Comparison of ENCODE assay signal across 20 cellular contexts in the genomic region with DNA sequence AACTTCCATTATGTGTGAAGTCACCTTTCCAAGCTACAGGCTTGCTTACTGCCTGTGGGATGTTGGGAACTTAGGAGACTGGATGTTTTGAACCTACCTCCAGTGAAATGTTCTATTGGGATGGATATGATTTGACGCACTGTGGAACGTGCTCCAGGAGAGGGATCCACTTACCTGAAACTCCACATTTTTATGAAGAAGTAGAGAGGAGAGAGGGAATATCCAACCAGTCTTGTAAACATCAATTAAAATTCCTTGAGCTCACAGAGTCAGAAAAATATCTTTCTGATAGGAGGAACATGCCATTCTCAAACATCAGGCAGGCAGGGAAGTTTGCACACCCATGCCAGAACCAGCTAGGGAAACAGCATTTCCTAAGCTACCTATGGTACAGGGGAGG.
A peak's percentile ranks its signal among the peaks of the same experiment; 100 is the strongest.
DNase-seq lines count a peak whose midpoint lies in the region; ATAC-seq, FAIRE-seq and TF ChIP-seq lines count a peak whose summit lies in the region.
"Had no signal": no experiment of that assay in that cellular context is flagged by ENCODE, and none has a peak within 500 bp of the region (broad histone marks: within the 10 kb centered on the region; RNA-seq: fewer than 3 reads in every experiment).

No MANE protein-coding gene starts in this region.

- TF ChIP-seq CTCF in LNCaP clone FGC (IDR thresholded peaks at IDR 0.05; ENCODE audit: control insufficient read depth, extremely low read depth, insufficient read depth) (peak; percentile 28), choroid plexus epithelial cell (conservative IDR thresholded peaks at IDR 0.05; ENCODE audit: low read depth, low read length) (peak; percentile 29), prostate gland (IDR thresholded peaks at IDR 0.05) (peak in 2 of 4 experiments; percentile 25 to 29)

- no peaks in the 10 kb centered on the region for H3K27me3 ChIP-seq in prostate gland (replicated peaks; ENCODE audit: insufficient read depth)

- intact Hi-C loops in prostate gland (cut with DNase I), result loop anchor here (5.0 to 10.0 kb wide), 3 partner anchors 90 to 380 kb away; a partner anchor contains a TSS

- no peak for ATAC-seq in HG03196 (IDR thresholded peaks at IDR 0.05; ENCODE audit: unreplicated experiment)
- ATAC-seq: Right ventricle myocardium inferior had no signal

- no peaks in the 10 kb centered on the region for H3K9me3 ChIP-seq in prostate gland
- H3K9me3 ChIP-seq: HAP-1 had no signal

- no peak overlapping the region for H3K4me3 ChIP-seq in LNCaP clone FGC (ENCODE audit: low read depth, low read length)
- no peak overlapping the region for H3K4me3 ChIP-seq in choroid plexus epithelial cell (ENCODE audit: low read depth, low read length)
- no peak overlapping the region for H3K4me3 ChIP-seq in prostate gland
- H3K4me3 ChIP-seq: HAP-1 had no signal

- no peak for TF ChIP-seq POLR2A in prostate gland (IDR thresholded peaks at IDR 0.05)

- peak; percentile 46 for DNase-seq in LNCaP clone FGC (ENCODE audit: low read depth)
- peak; percentile 28 for DNase-seq in choroid plexus epithelial cell (ENCODE audit: low read depth)
- DNase-seq in prostate gland (ENCODE audit: low spot score), result peak; percentile 13
- DNase-seq in RPMI8226, result no peak
- no peak for DNase-seq in C1 segment of cervical spinal cord (lab: John Stamatoyannopoulos, UW)
- no peak for DNase-seq in cortex of kidney (lab: John Stamatoyannopoulos, UW)
- DNase-seq: ACHN; AML-193; Calu3; CD4-positive, CD25-positive, alpha-beta regulatory T cell; NCI-H1105; NCI-H1694 treated with DMSO at 0.1 percent for 48 hours; NCI-H2107; NCI-H2227 treated with DMSO at 0.1 percent for 48 hours; NCI-H524 had no signal

- H3K36me3 ChIP-seq in prostate gland, result no peaks in the 10 kb centered on the region
- H3K36me3 ChIP-seq: HAP-1 had no signal

- FAIRE-seq in islet of Langerhans (lab: Jason Lieb, UNC), result peak; percentile 13

- no peaks in the 10 kb centered on the region for H3K4me1 ChIP-seq in prostate gland (replicated peaks)
- H3K4me1 ChIP-seq: HAP-1 had no signal

- no peak overlapping the region for H3K27ac ChIP-seq in prostate gland
- H3K27ac ChIP-seq: KMS-11 had no signal

- WGBS in prostate gland, result 26% methylated on average over 2 of the region's 2 CpGs

Comparison
In these comparisons a context has a peak if more than half of its experiments do, and no peak if none do; other contexts are left out.
1. DNase-seq: peak in LNCaP clone FGC (single experiment), choroid plexus epithelial cell (single experiment) and prostate gland (single experiment); none in RPMI8226 (single experiment), C1 segment of cervical spinal cord (0 of 14) and cortex of kidney (single experiment).